In genomic region chr19:55476100-55476775, GRCh38 we compare ENCODE assay signal across 8 cellular contexts. TPM values are rescaled to one million over a fixed set of nuclear protein-coding genes. Genes with fewer than 3 reads are reported as not detected.
DNase-seq lines count a peak whose midpoint lies in the region; ATAC-seq, FAIRE-seq and TF ChIP-seq lines count a peak whose summit lies in the region.

Gene ZNF628 (plus strand): TSS chr19:55476617. CDS start chr19:55479911, 3,294 bp downstream.

- H3K4me1 Mint-ChIP-seq in dendritic cell treated with granulocyte-macrophage colony-stimulating factor and Interleukin-4, amounts not matched to agents 40 ng/mL and 50 ng/mL, for 4 days (ENCODE audit: low read depth), result peaks cover 33% of the 10 kb centered on the region

- H3K9me3 ChIP-seq in BLaER1 (no peaks in the 10 kb centered on the region), HepG2 (ENCODE audit: low read length) (no peaks in the 10 kb centered on the region)

- H3K4me2 ChIP-seq in BLaER1 (peak within 1 kb of the TSS; percentile 94), HepG2 (ENCODE audit: low read depth, low read length) (peak within 1 kb of the TSS; percentile 78)

- no peaks in the 10 kb centered on the region for H3K9me3 Mint-ChIP-seq in dendritic cell treated with granulocyte-macrophage colony-stimulating factor and Interleukin-4, amounts not matched to agents 40 ng/mL and 50 ng/mL, for 4 days

- CTCF ChIA-PET in HepG2 (lab: Yijun Ruan, JAX; ENCODE audit: low intra/inter-chr PET ratio, low total read pairs), result no interaction called here

- H3K27ac Mint-ChIP-seq in dendritic cell treated with granulocyte-macrophage colony-stimulating factor and Interleukin-4, amounts not matched to agents 40 ng/mL and 50 ng/mL, for 4 days, result peak within 1 kb of the TSS; percentile 90

- H2AFZ ChIP-seq in HepG2 (ENCODE audit: low read length), result peak within 1 kb of the TSS; percentile 76

- in situ Hi-C loops in HepG2 (cut with HindIII; ENCODE audit: extremely low pct_ligation_motif_present, low pct_unique_long_range_greater_than_20kb), result no loop called here

- no peaks in the 10 kb centered on the region for H3K27me3 Mint-ChIP-seq in dendritic cell treated with granulocyte-macrophage colony-stimulating factor and Interleukin-4, amounts not matched to agents 40 ng/mL and 50 ng/mL, for 4 days

- peaks cover 11% of the 10 kb centered on the region for H3K79me2 ChIP-seq in HepG2 (ENCODE audit: insufficient read depth, low read length)

- peak; percentile 28 for FAIRE-seq in HepG2 (lab: Jason Lieb, UNC)

- H3K9ac ChIP-seq in BLaER1 (peak within 1 kb of the TSS; percentile 85), HepG2 (ENCODE audit: insufficient read depth, low read depth, low read length) (peak within 1 kb of the TSS; percentile 75)

- peak in 1 of 2 experiments; percentile 37; a peak in 1 of 4 replicates for TF ChIP-seq POLR2A in HepG2 (IDR thresholded peaks at IDR 0.05; ENCODE audit: insufficient read depth in 1 of 2, low read depth in 2 of 2, low read length in 2 of 2)

- H3K4me1 ChIP-seq in BLaER1 (peaks cover 57% of the 10 kb centered on the region), HepG2 (ENCODE audit: insufficient read depth, low read length) (peaks cover 53% of the 10 kb centered on the region)

- TF ChIP-seq EP300 in HepG2 (IDR thresholded peaks at IDR 0.05; ENCODE audit: low read depth in 2 of 2, low read length in 2 of 2) (no peak), HepG2 (CRISPR knock-in tag; IDR thresholded peaks at IDR 0.05; ENCODE audit: borderline replicate concordance) (no peak; the same call in 1 of the 2 replicates)

- peak within 1 kb of the TSS; percentile 71 for H3K4me3 ChIP-seq in BLaER1
- peak within 1 kb of the TSS; percentile 81 to 97 (median 86) for H3K4me3 ChIP-seq in HepG2 (replicated peaks in 1 of 3; ENCODE audit: insufficient read depth in 1 of 3, low read depth in 2 of 3, low read length in 3 of 3)

- DNase-seq in NCI-H526 treated with DMSO at 0.1 percent for 48 hours (lab: John Stamatoyannopoulos, UW), result peak; percentile 93
- DNase-seq in activated CD4-positive, alpha-beta T cell treated with anti-CD3 and anti-CD28 coated beads, Interleukin-2, amount 50 U/mL, for 1 hour, result peak; percentile 98
- DNase-seq in HepG2 (ENCODE audit: low spot score), result peak; percentile 93
- DNase-seq in stimulated activated CD4-positive, alpha-beta T cell treated with anti-CD3 and anti-CD28 coated beads, Interleukin-2, amount 100 ng/mL, for 48 hours, result peak; percentile 97

- no peak for TF ChIP-seq CTCF in HepG2 (CRISPR knock-in tag; IDR thresholded peaks at IDR 0.05)

- 2% methylated on average over 6 of the region's 61 CpGs for WGBS in HepG2 (ENCODE audit: low lambda C conversion rate)

- H3K27me3 ChIP-seq in BLaER1 (no peaks in the 10 kb centered on the region), HepG2 (ENCODE audit: control insufficient read depth in 1 of 2, insufficient read depth in 2 of 2, low read length in 2 of 2) (no peaks in the 10 kb centered on the region; a peak in 1 of 5 replicates)

- H3K36me3 ChIP-seq in BLaER1 (peaks cover 7% of the 10 kb centered on the region; the same call in 1 of the 2 replicates), HepG2 (replicated peaks in 1 of 2; ENCODE audit: control insufficient read depth in 1 of 2, insufficient read depth in 2 of 2, low read length in 2 of 2) (no peaks in the 10 kb centered on the region)

- H3K36me3 Mint-ChIP-seq in dendritic cell treated with granulocyte-macrophage colony-stimulating factor and Interleukin-4, amounts not matched to agents 40 ng/mL and 50 ng/mL, for 4 days (ENCODE audit: low read depth), result peaks cover 14% of the 10 kb centered on the region

- H4K20me1 ChIP-seq in BLaER1 (peaks cover 11% of the 10 kb centered on the region; the same call in 1 of the 2 replicates), HepG2 (ENCODE audit: insufficient read depth, low read length) (no peaks in the 10 kb centered on the region)

- H3K27ac ChIP-seq in BLaER1 (peak within 1 kb of the TSS; percentile 91), HepG2 (ENCODE audit: extremely low read length, insufficient read depth, low read length) (peak within 1 kb of the TSS; percentile 77)

- POLR2A ChIA-PET in HepG2 (lab: Yijun Ruan, JAX), result interaction anchor here (0.6 to 2.9 kb wide), 24 partner anchors 7 to 358 kb away, joined by 3 to 44 read pairs (median 6); partner anchors contain the start of genes CCDC106, FIZ1, HSPBP1 and ISOC2

- peak within 1 kb of the TSS; percentile 87 for H3K4me3 Mint-ChIP-seq in dendritic cell treated with granulocyte-macrophage colony-stimulating factor and Interleukin-4, amounts not matched to agents 40 ng/mL and 50 ng/mL, for 4 days

- peak; percentile 95 for ATAC-seq in GM19351 (IDR thresholded peaks at IDR 0.05; ENCODE audit: unreplicated experiment)
- peak; percentile 84 for ATAC-seq in HG03520 (IDR thresholded peaks at IDR 0.05; ENCODE audit: unreplicated experiment)
- ATAC-seq in HepG2, result peak; percentile 93

- intact Hi-C loops in dendritic cell treated with granulocyte-macrophage colony-stimulating factor and Interleukin-4, amounts not matched to agents 40 ng/mL and 50 ng/mL, for 4 days (cut with micrococcal nuclease), result loop anchor here (1.0 to 2.0 kb wide), 2 partner anchors 14 to 123 kb away; partner anchors contain the start of gene FIZ1
- intact Hi-C loops in HepG2 (cut with micrococcal nuclease; ENCODE audit: unreplicated experiment), result no loop called here

- no peak; the same call in 1 of the 2 replicates for TF ChIP-seq RAD21 in HepG2 (CRISPR knock-in tag; IDR thresholded peaks at IDR 0.05)

- TSS peak; percentile 71 for BruUV-seq in HepG2 (replicated peaks; lab: Mats Ljungman, UMichigan)

TF ChIP-seq in HepG2, 621 proteins besides CTCF, POLR2A, EP300 and RAD21 (continues in another document):
- TF ChIP-seq ZNF703 (CRISPR knock-in tag; IDR thresholded peaks at IDR 0.05; ENCODE audit: borderline replicate concordance), result 0 out of 2 replicates have a peak, but pooled peaks have one; percentile 85
- peak; percentile 77 for TF ChIP-seq ELF1 (CRISPR knock-in tag; IDR thresholded peaks at IDR 0.05)
- TF ChIP-seq ZNF576 (CRISPR knock-in tag; IDR thresholded peaks at IDR 0.05), result no peak
- peak; percentile 64; the same call in 1 of the 2 replicates for TF ChIP-seq CHD2 (IDR thresholded peaks at IDR 0.05; ENCODE audit: low read depth, low read length)
- TF ChIP-seq NKX3-1 (CRISPR knock-in tag; IDR thresholded peaks at IDR 0.05), result peak; percentile 94; the same call in 1 of the 2 replicates
- TF ChIP-seq REL (CRISPR knock-in tag; conservative IDR thresholded peaks at IDR 0.05), result no peak
- TF ChIP-seq NR2F2 (IDR thresholded peaks at IDR 0.05; ENCODE audit: borderline replicate concordance, low read depth), result no peak
- peak; percentile 86; the same call in 1 of the 2 replicates for TF ChIP-seq ELF4 (CRISPR knock-in tag; IDR thresholded peaks at IDR 0.05; ENCODE audit: borderline replicate concordance)
- peak; percentile 94 for TF ChIP-seq ZNF30 (CRISPR knock-in tag; IDR thresholded peaks at IDR 0.05)
- TF ChIP-seq MIER2 (CRISPR knock-in tag; IDR thresholded peaks at IDR 0.05), result no peak
- no peak; the same call in 1 of the 2 replicates for TF ChIP-seq POGZ (CRISPR knock-in tag; IDR thresholded peaks at IDR 0.05)
- peak; percentile 57 for TF ChIP-seq HNRNPLL (IDR thresholded peaks at IDR 0.05; ENCODE audit: low read depth, low read length, poor library complexity, severe bottlenecking)
- TF ChIP-seq ZNF569 (CRISPR knock-in tag; IDR thresholded peaks at IDR 0.05; ENCODE audit: borderline replicate concordance), result 0 out of 2 replicates have a peak, but pooled peaks have one; percentile 24
- no peak for TF ChIP-seq PHF5A (CRISPR knock-in tag; IDR thresholded peaks at IDR 0.05; ENCODE audit: low read depth, unreplicated experiment)
- TF ChIP-seq YEATS2 (CRISPR knock-in tag; IDR thresholded peaks at IDR 0.05; ENCODE audit: borderline replicate concordance), result 0 out of 2 replicates have a peak, but pooled peaks have one; percentile 79
- TF ChIP-seq RFX5 (IDR thresholded peaks at IDR 0.05; ENCODE audit: low read depth, low read length), result no peak
- TF ChIP-seq ZNF781 (CRISPR knock-in tag; IDR thresholded peaks at IDR 0.05; ENCODE audit: borderline replicate concordance, not compliant biosample characterization), result peak; percentile 93
- peak; percentile 53 for TF ChIP-seq GABPA (IDR thresholded peaks at IDR 0.05; ENCODE audit: low read depth, low read length)
- TF ChIP-seq GABPA (CRISPR knock-in tag; IDR thresholded peaks at IDR 0.05; ENCODE audit: low read depth), result peak; percentile 81
- 0 out of 2 replicates have a peak, but pooled peaks have one; percentile 14 for TF ChIP-seq MTF1 (CRISPR knock-in tag; IDR thresholded peaks at IDR 0.05)

RNA-seq across cellular contexts. Expression of gene ZNF628, which starts in this region (rescaled TPM):
- total RNA-seq in HepG2 (2016; rRNA removed; fragmentation: Illumina TruSeq; extraction: Trizol), result 1.00 and 1.2 TPM in 2 replicates
- total RNA-seq in HepG2 (2016; cell fraction: cytosol; rRNA removed; fragmentation: Illumina TruSeq; extraction: Trizol; ENCODE audit: low read depth), result 0.53 and 0.91 TPM in 2 replicates
- 0.98 and 1.1 TPM in 2 replicates for total RNA-seq in HepG2 (2016; cell fraction: insoluble cytoplasmic fraction; rRNA removed; fragmentation: Illumina TruSeq; extraction: Trizol)
- 1.9 and 2.5 TPM in 2 replicates for total RNA-seq in HepG2 (2016; cell fraction: membrane; rRNA removed; fragmentation: Illumina TruSeq; extraction: Trizol)
- total RNA-seq in HepG2 (2016; cell fraction: nucleus; rRNA removed; fragmentation: Illumina TruSeq; extraction: Trizol), result 1.2 TPM in 2 replicates
- 0.48 and 0.54 TPM in 2 replicates for polyA plus RNA-seq in HepG2 (2011; rRNA removed)
- polyA plus RNA-seq in HepG2 (2011; cell fraction: cytosol; rRNA removed), result 0.19 and 0.56 TPM in 2 replicates
- polyA plus RNA-seq in HepG2 (2011; cell fraction: nucleus; rRNA removed), result 2.8 and 4.7 TPM in 2 replicates
- 1.7 and 1.9 TPM in 2 replicates for polyA plus RNA-seq in HepG2 (2012)
- 0.40 and 0.47 TPM in 2 replicates for polyA plus RNA-seq in HepG2 (2016; cell fraction: cytosol; fragmentation: Illumina TruSeq; extraction: Trizol; ENCODE audit: low read depth)
- 1.4 and 2.1 TPM in 2 replicates for polyA plus RNA-seq in HepG2 (2016; cell fraction: insoluble cytoplasmic fraction; fragmentation: Illumina TruSeq; extraction: Trizol; ENCODE audit: low read depth)
- 1.1 and 2.4 TPM in 2 replicates for polyA plus RNA-seq in HepG2 (2016; cell fraction: membrane; fragmentation: Illumina TruSeq; extraction: Trizol; ENCODE audit: low read depth)
- polyA plus RNA-seq in HepG2 (2016; cell fraction: nucleus; fragmentation: Illumina TruSeq; extraction: Trizol; ENCODE audit: insufficient read depth, low read depth), result 2.5 and 2.7 TPM in 2 replicates
- polyA minus RNA-seq in HepG2 (2011; rRNA and poly(A)+ RNA removed; ENCODE audit: low replicate concordance), result 0.75 and 2.3 TPM in 2 replicates
- polyA minus RNA-seq in HepG2 (2011; cell fraction: cytosol; rRNA and poly(A)+ RNA removed), result 1.9 and 2.1 TPM in 2 replicates
- polyA minus RNA-seq in HepG2 (2011; cell fraction: nucleus; rRNA and poly(A)+ RNA removed), result 0.62 and 1.8 TPM in 2 replicates

Comparison
In these comparisons a context has a peak if more than half of its experiments do, and no peak if none do; other contexts are left out.
1. Peak in every context shown above with its lines: DNase-seq, ATAC-seq, H3K4me3 ChIP-seq and H3K27ac ChIP-seq.